1 cellular context compared by ENCODE assay signal in genomic region chr22:23215294-23216204, GRCh38.
TF ChIP-seq lines count a peak whose summit lies in the region.

No MANE protein-coding gene starts in this region.

TF ChIP-seq in GM23338, 12 proteins besides CTCF, POLR2A, EP300 and RAD21 (continued from another document):
- TF ChIP-seq ZNF462 (CRISPR knock-in tag; IDR thresholded peaks at IDR 0.05) = no peak
- TF ChIP-seq EZH2phosphoT487 (IDR thresholded peaks at IDR 0.05; ENCODE audit: unreplicated experiment) = no peak
- TF ChIP-seq NANOG (IDR thresholded peaks at IDR 0.05; ENCODE audit: borderline replicate concordance) = no peak
- no peak for TF ChIP-seq JUNB (IDR thresholded peaks at IDR 0.05; ENCODE audit: unreplicated experiment)
TF ChIP-seq in GM23338: peak in this region for 0.
